ENCODE assay signal across 16 cellular contexts in genomic region chr16:68492151-68492500, GRCh38.
"Had no signal": no experiment of that assay in that cellular context is flagged by ENCODE, and none has a peak within 500 bp of the region (broad histone marks: within the 10 kb centered on the region; RNA-seq: fewer than 3 reads in every experiment).

No MANE protein-coding gene starts in this region.

- H3K36me3 ChIP-seq: colonic mucosa, upper lobe of right lung, WERI-Rb-1 had no signal

- H3K9me3 ChIP-seq: colonic mucosa, upper lobe of right lung had no signal

- H3K4me3 ChIP-seq: colonic mucosa, upper lobe of right lung had no signal

- H3K9ac ChIP-seq: parathyroid adenoma had no signal

- H3K27ac ChIP-seq: colonic mucosa, parathyroid adenoma, upper lobe of right lung, WERI-Rb-1 had no signal

- DNase-seq: activated CD4-positive, alpha-beta T cell treated with anti-CD3 and anti-CD28 coated beads for 36 hours; activated CD8-positive, alpha-beta memory T cell treated with anti-CD3 and anti-CD28 coated beads, Interleukin-2, amount 50 U/mL, for 4 hours; activated CD8-positive, alpha-beta T cell treated with anti-CD3 and anti-CD28 coated beads for 36 hours; activated effector memory CD4-positive, alpha-beta T cell treated with anti-CD3 and anti-CD28 coated beads, Interleukin-2, amount 50 U/mL, for 16 hours; activated T-cell treated with anti-CD3 and anti-CD28 coated beads, Interleukin-2, amount 50 U/mL, for 48 hours; central memory CD4-positive, alpha-beta T cell; effector CD4-positive, alpha-beta T cell; foreskin keratinocyte; glutamatergic neuron; hypothalamus; left ventricle myocardium superior; stimulated activated CD4-positive, alpha-beta T cell treated with anti-CD3 and anti-CD28 coated beads, Interleukin-4, amount 100 ng/mL, for 24 hours; upper lobe of right lung; WERI-Rb-1 had no signal

- H3K4me1 ChIP-seq: upper lobe of right lung had no signal

- H3K27me3 ChIP-seq: colonic mucosa, upper lobe of right lung had no signal
